Comparison of ENCODE assay signal across 13 cellular contexts in the genomic region with DNA sequence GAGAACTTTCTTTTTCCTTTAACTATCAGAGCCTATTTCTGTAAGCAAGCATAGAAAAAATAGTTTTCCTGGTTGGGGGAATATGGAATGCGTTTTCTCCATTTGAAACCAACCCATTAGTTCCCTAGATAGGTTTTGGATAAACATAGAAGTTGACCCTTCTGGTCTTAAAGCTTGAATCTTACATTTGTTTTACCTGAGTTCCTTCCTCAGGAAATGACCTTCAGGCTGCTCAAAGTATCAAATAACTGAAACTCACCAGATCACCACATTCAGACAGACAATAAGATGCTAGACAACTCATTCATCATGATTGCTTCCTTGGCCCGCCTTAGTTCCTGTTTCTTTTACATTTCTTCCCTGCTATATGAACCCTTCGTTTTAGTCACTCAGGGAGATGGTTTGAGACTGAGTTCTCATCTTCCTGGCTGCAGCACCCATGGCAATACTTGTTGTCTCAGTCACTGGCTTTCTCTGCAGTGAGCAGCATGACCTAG. TPM values are rescaled to one million over a fixed set of nuclear protein-coding genes. Genes with fewer than 3 reads are reported as not detected.
DNase-seq lines count a peak whose midpoint lies in the region; ATAC-seq and TF ChIP-seq lines count a peak whose summit lies in the region.
"Had no signal": no experiment of that assay in that cellular context is flagged by ENCODE, and none has a peak within 500 bp of the region (broad histone marks: within the 10 kb centered on the region; RNA-seq: fewer than 3 reads in every experiment).

No MANE protein-coding gene starts in this region.

- POLR2A ChIA-PET in SK-N-SH (lab: Yijun Ruan, JAX), result no interaction called here

- H3K27ac ChIP-seq in SK-N-SH (ENCODE audit: low read depth in 2 of 2, low read length in 1 of 2) (peak overlapping the region; percentile 71 to 74), foreskin keratinocyte (no peak overlapping the region)
- H3K27ac ChIP-seq: thyroid gland, WERI-Rb-1 had no signal

- no peaks in the 10 kb centered on the region for H3K9me2 ChIP-seq in SK-N-SH

- no peaks in the 10 kb centered on the region for H3K9me3 ChIP-seq in SK-N-SH
- H3K9me3 ChIP-seq: thyroid gland had no signal

- no peaks in the 10 kb centered on the region for H3K36me3 Mint-ChIP-seq in stimulated activated effector memory CD8-positive, alpha-beta T cell treated with anti-CD3 and anti-CD28 coated beads, Interleukin-12 subunit alpha, Interleukin-12 subunit beta, amount 100 ng/mL, for 72 hours

- TF ChIP-seq RAD21 in SK-N-SH (IDR thresholded peaks at IDR 0.05; ENCODE audit: low read length), result no peak

- no peak for DNase-seq in stimulated activated naive CD8-positive, alpha-beta T cell treated with anti-CD3 and anti-CD28 coated beads, Interleukin-15, Interleukin-2, amounts not matched to agents 100 U/mL and 50 U/mL, for 24 hours
- no peak for DNase-seq in stimulated activated naive CD8-positive, alpha-beta T cell treated with anti-CD3 and anti-CD28 coated beads, Interleukin-15, amount 100 ng/mL, for 72 hours
- DNase-seq in SK-N-SH (no peak), foreskin keratinocyte (peak; percentile 25 to 71), NCI-H146 (lab: John Stamatoyannopoulos, UW) (no peak)
- no peak for DNase-seq in stimulated activated effector memory CD8-positive, alpha-beta T cell treated with anti-CD3 and anti-CD28 coated beads, Interleukin-12 subunit alpha, Interleukin-12 subunit beta, amount 100 ng/mL, for 72 hours (ENCODE audit: low spot score in 2 of 2)
- DNase-seq: activated T-cell treated with anti-CD3 and anti-CD28 coated beads, Interleukin-2, amount 50 U/mL, for 48 hours; hippocampal formation; naive thymus-derived CD4-positive, alpha-beta T cell; thyroid gland; WERI-Rb-1 had no signal

- no peak overlapping the region; a peak in 1 of 4 replicates for H3K4me3 ChIP-seq in SK-N-SH (ENCODE audit: low read depth in 2 of 2, low read length in 1 of 2)
- H3K4me3 ChIP-seq: thyroid gland had no signal

- H3K4me1 Mint-ChIP-seq in stimulated activated naive CD8-positive, alpha-beta T cell treated with anti-CD3 and anti-CD28 coated beads, Interleukin-15, amount 100 ng/mL, for 72 hours, result peaks cover 33% of the 10 kb centered on the region
- peaks cover 14% of the 10 kb centered on the region for H3K4me1 Mint-ChIP-seq in stimulated activated effector memory CD8-positive, alpha-beta T cell treated with anti-CD3 and anti-CD28 coated beads, Interleukin-12 subunit alpha, Interleukin-12 subunit beta, amount 100 ng/mL, for 72 hours

- no peaks in the 10 kb centered on the region; the same call in 1 of the 2 replicates for H4K20me1 ChIP-seq in SK-N-SH (ENCODE audit: insufficient read depth)

- peak overlapping the region; percentile 42; the same call in 1 of the 2 replicates for H3K4me2 ChIP-seq in SK-N-SH

- peaks cover 0 to 2% of the 10 kb centered on the region in 2 experiments for H3K36me3 ChIP-seq in SK-N-SH (replicated peaks in 1 of 2; ENCODE audit: control insufficient read depth in 1 of 2, insufficient read depth in 2 of 2, low read length in 1 of 2)
- H3K36me3 ChIP-seq: thyroid gland, WERI-Rb-1 had no signal

- peak in 1 of 2 experiments; percentile 60; a peak in 1 of 4 replicates for TF ChIP-seq EP300 in SK-N-SH (IDR thresholded peaks at IDR 0.05; ENCODE audit: borderline replicate concordance in 1 of 2, low read depth in 1 of 2, low read length in 1 of 2)

- H3K9ac ChIP-seq in SK-N-SH, result 0 out of 2 replicates have a peak overlapping the region, but pooled peaks have one; percentile 5

- peaks cover 22% of the 10 kb centered on the region for H3F3A ChIP-seq in SK-N-SH (replicated peaks; ENCODE audit: insufficient read depth)

- TF ChIP-seq CTCF in SK-N-SH (IDR thresholded peaks at IDR 0.05) (no peak), foreskin keratinocyte (conservative IDR thresholded peaks at IDR 0.05) (no peak)

- H3K4me1 ChIP-seq in SK-N-SH (ENCODE audit: control insufficient read depth in 1 of 2, insufficient read depth in 2 of 2, low read depth in 1 of 2, low read length in 1 of 2) (peaks cover 7 to 51% of the 10 kb centered on the region in 2 experiments), foreskin keratinocyte (peaks cover 19% of the 10 kb centered on the region)

- ATAC-seq in stimulated activated naive CD8-positive, alpha-beta T cell treated with anti-CD3 and anti-CD28 coated beads, Interleukin-15, Interleukin-2, amounts not matched to agents 100 U/mL and 50 U/mL, for 24 hours, result peak; percentile 23
- no peak for ATAC-seq in stimulated activated naive CD8-positive, alpha-beta T cell treated with anti-CD3 and anti-CD28 coated beads, Interleukin-15, amount 100 ng/mL, for 72 hours
- peak; percentile 72 for ATAC-seq in foreskin keratinocyte
- no peak for ATAC-seq in stimulated activated effector memory CD8-positive, alpha-beta T cell treated with anti-CD3 and anti-CD28 coated beads, Interleukin-12 subunit alpha, Interleukin-12 subunit beta, amount 100 ng/mL, for 72 hours
- ATAC-seq in HG02623 (IDR thresholded peaks at IDR 0.05; ENCODE audit: unreplicated experiment), result no peak
- ATAC-seq in HG03025 (IDR thresholded peaks at IDR 0.05; ENCODE audit: low FRiP score, unreplicated experiment), result no peak
- ATAC-seq: naive thymus-derived CD4-positive, alpha-beta T cell had no signal

- H3K9me3 Mint-ChIP-seq in stimulated activated naive CD8-positive, alpha-beta T cell treated with anti-CD3 and anti-CD28 coated beads, Interleukin-15, amount 100 ng/mL, for 72 hours, result peaks cover 0 to 5% of the 10 kb centered on the region in 2 donors
- no peaks in the 10 kb centered on the region for H3K9me3 Mint-ChIP-seq in stimulated activated effector memory CD8-positive, alpha-beta T cell treated with anti-CD3 and anti-CD28 coated beads, Interleukin-12 subunit alpha, Interleukin-12 subunit beta, amount 100 ng/mL, for 72 hours

- WGBS in SK-N-SH (ENCODE audit: low lambda C conversion rate), result 30% methylated on average over 3 of the region's 3 CpGs

- H3K4me3 Mint-ChIP-seq in stimulated activated naive CD8-positive, alpha-beta T cell treated with anti-CD3 and anti-CD28 coated beads, Interleukin-15, amount 100 ng/mL, for 72 hours, result no peak overlapping the region
- H3K4me3 Mint-ChIP-seq in stimulated activated effector memory CD8-positive, alpha-beta T cell treated with anti-CD3 and anti-CD28 coated beads, Interleukin-12 subunit alpha, Interleukin-12 subunit beta, amount 100 ng/mL, for 72 hours, result no peak overlapping the region
- H3K4me3 Mint-ChIP-seq: naive thymus-derived CD4-positive, alpha-beta T cell had no signal

- no peak overlapping the region for H3K27ac Mint-ChIP-seq in stimulated activated naive CD8-positive, alpha-beta T cell treated with anti-CD3 and anti-CD28 coated beads, Interleukin-15, amount 100 ng/mL, for 72 hours
- no peak overlapping the region for H3K27ac Mint-ChIP-seq in stimulated activated effector memory CD8-positive, alpha-beta T cell treated with anti-CD3 and anti-CD28 coated beads, Interleukin-12 subunit alpha, Interleukin-12 subunit beta, amount 100 ng/mL, for 72 hours

- CTCF ChIA-PET in SK-N-SH (lab: Yijun Ruan, JAX), result interaction anchor here (1.1 kb wide), 1 partner anchor 13 kb away, joined by 3 read pairs; no protein-coding TSS in a partner anchor

- H3K27me3 ChIP-seq in SK-N-SH (ENCODE audit: insufficient read depth), result no peaks in the 10 kb centered on the region
- H3K27me3 ChIP-seq in foreskin keratinocyte, result no peaks in the 10 kb centered on the region
- H3K27me3 ChIP-seq: thyroid gland had no signal

- H3K27me3 Mint-ChIP-seq in stimulated activated naive CD8-positive, alpha-beta T cell treated with anti-CD3 and anti-CD28 coated beads, Interleukin-15, amount 100 ng/mL, for 72 hours, result peaks cover 7% of the 10 kb centered on the region

- peak overlapping the region; percentile 35; the same call in 1 of the 2 replicates for H2AFZ ChIP-seq in SK-N-SH (ENCODE audit: low read depth)

- H3K79me2 ChIP-seq in SK-N-SH (ENCODE audit: insufficient read depth), result peaks cover 85% of the 10 kb centered on the region

TF ChIP-seq in SK-N-SH, 30 proteins besides CTCF, POLR2A, EP300 and RAD21 (continues in another document):
- TF ChIP-seq EZH2phosphoT487 (IDR thresholded peaks at IDR 0.05; ENCODE audit: borderline replicate concordance, low read depth) (no peak), JUND (IDR thresholded peaks at IDR 0.05) (peak; percentile 30; the same call in 1 of the 2 replicates), YY1 (IDR thresholded peaks at IDR 0.05; ENCODE audit: low read depth) (no peak), TAF1 (IDR thresholded peaks at IDR 0.05; ENCODE audit: borderline replicate concordance, low read depth, low read length) (no peak), TCF12 (IDR thresholded peaks at IDR 0.05) (peak; percentile 88), GATA2 (CRISPR knock-in tag; IDR thresholded peaks at IDR 0.05) (no peak), POLR2AphosphoS5 (IDR thresholded peaks at IDR 0.05; ENCODE audit: low read depth, low read length) (peak; percentile 45; the same call in 1 of the 2 replicates), TEAD4 (IDR thresholded peaks at IDR 0.05; ENCODE audit: borderline replicate concordance, insufficient read depth) (no peak), NRF1 (IDR thresholded peaks at IDR 0.05; ENCODE audit: low read depth, low read length) (no peak), RFX5 (IDR thresholded peaks at IDR 0.05; ENCODE audit: low read length) (no peak)

RNA-seq across cellular contexts. Expression of a gene that starts 52.2 kb away (rescaled TPM):
- polyA plus RNA-seq in SK-N-SH (2012; rRNA removed) (13.7 and 15.3 TPM in 2 replicates), foreskin keratinocyte (2.6 TPM in 2 replicates)
- polyA plus RNA-seq in SK-N-SH (2012; cell fraction: cytosol; rRNA removed), result 8.7 and 10.2 TPM in 2 replicates
- polyA plus RNA-seq in SK-N-SH (2012; cell fraction: nucleus; rRNA removed), result 25.5 and 41.7 TPM in 2 replicates
- total RNA-seq in foreskin keratinocyte, result 14.4 and 14.8 TPM in 2 replicates

Comparison
In these comparisons a context has a peak if more than half of its experiments do, and no peak if none do; other contexts are left out.
1. ATAC-seq: peak in stimulated activated naive CD8-positive, alpha-beta T cell treated with anti-CD3 and anti-CD28 coated beads, Interleukin-15, Interleukin-2, amounts not matched to agents 100 U/mL and 50 U/mL, for 24 hours (single experiment) and foreskin keratinocyte (single experiment); none in stimulated activated naive CD8-positive, alpha-beta T cell treated with anti-CD3 and anti-CD28 coated beads, Interleukin-15, amount 100 ng/mL, for 72 hours (single experiment), stimulated activated effector memory CD8-positive, alpha-beta T cell treated with anti-CD3 and anti-CD28 coated beads, Interleukin-12 subunit alpha, Interleukin-12 subunit beta, amount 100 ng/mL, for 72 hours (single experiment), HG02623 (single experiment) and HG03025 (single experiment).
2. DNase-seq: peak in foreskin keratinocyte (2 of 2); none in stimulated activated naive CD8-positive, alpha-beta T cell treated with anti-CD3 and anti-CD28 coated beads, Interleukin-15, Interleukin-2, amounts not matched to agents 100 U/mL and 50 U/mL, for 24 hours (single experiment), stimulated activated naive CD8-positive, alpha-beta T cell treated with anti-CD3 and anti-CD28 coated beads, Interleukin-15, amount 100 ng/mL, for 72 hours (0 of 2), SK-N-SH (single experiment), NCI-H146 (single experiment) and stimulated activated effector memory CD8-positive, alpha-beta T cell treated with anti-CD3 and anti-CD28 coated beads, Interleukin-12 subunit alpha, Interleukin-12 subunit beta, amount 100 ng/mL, for 72 hours (0 of 2).